In genomic region chr1:47644216-47644581, GRCh38 we compare ENCODE assay signal across 1 cellular context.
TF ChIP-seq lines count a peak whose summit lies in the region.

No MANE protein-coding gene starts in this region.

TF ChIP-seq in K562, 482 proteins besides CTCF, POLR2A, EP300 and RAD21 (continued from another document and continues in another):
- TF ChIP-seq, protein P1, sequence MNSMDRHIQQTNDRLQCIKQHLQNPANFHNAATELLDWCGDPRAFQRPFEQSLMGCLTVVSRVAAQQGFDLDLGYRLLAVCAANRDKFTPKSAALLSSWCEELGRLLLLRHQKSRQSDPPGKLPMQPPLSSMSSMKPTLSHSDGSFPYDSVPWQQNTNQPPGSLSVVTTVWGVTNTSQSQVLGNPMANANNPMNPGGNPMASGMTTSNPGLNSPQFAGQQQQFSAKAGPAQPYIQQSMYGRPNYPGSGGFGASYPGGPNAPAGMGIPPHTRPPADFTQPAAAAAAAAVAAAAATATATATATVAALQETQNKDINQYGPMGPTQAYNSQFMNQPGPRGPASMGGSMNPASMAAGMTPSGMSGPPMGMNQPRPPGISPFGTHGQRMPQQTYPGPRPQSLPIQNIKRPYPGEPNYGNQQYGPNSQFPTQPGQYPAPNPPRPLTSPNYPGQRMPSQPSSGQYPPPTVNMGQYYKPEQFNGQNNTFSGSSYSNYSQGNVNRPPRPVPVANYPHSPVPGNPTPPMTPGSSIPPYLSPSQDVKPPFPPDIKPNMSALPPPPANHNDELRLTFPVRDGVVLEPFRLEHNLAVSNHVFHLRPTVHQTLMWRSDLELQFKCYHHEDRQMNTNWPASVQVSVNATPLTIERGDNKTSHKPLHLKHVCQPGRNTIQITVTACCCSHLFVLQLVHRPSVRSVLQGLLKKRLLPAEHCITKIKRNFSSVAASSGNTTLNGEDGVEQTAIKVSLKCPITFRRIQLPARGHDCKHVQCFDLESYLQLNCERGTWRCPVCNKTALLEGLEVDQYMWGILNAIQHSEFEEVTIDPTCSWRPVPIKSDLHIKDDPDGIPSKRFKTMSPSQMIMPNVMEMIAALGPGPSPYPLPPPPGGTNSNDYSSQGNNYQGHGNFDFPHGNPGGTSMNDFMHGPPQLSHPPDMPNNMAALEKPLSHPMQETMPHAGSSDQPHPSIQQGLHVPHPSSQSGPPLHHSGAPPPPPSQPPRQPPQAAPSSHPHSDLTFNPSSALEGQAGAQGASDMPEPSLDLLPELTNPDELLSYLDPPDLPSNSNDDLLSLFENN (IDR thresholded peaks at IDR 0.05; ENCODE audit: low read depth in 2 of 2, low read length in 2 of 2) = peak in 1 of 2 experiments; percentile 67; a peak in 1 of 4 replicates
- TF ChIP-seq ARNT (IDR thresholded peaks at IDR 0.05) (no peak), SMAD2 (IDR thresholded peaks at IDR 0.05; ENCODE audit: low read depth, low read length) (no peak), ZBTB1 (CRISPR knock-in tag; IDR thresholded peaks at IDR 0.05; ENCODE audit: borderline replicate concordance, low read depth) (no peak), ZEB2 (IDR thresholded peaks at IDR 0.05) (no peak), BCLAF1 (IDR thresholded peaks at IDR 0.05; ENCODE audit: borderline replicate concordance in 1 of 2, control insufficient read depth in 1 of 2, low read depth in 2 of 2, low read length in 1 of 2) (no peak), E2F6 (IDR thresholded peaks at IDR 0.05; ENCODE audit: borderline replicate concordance in 1 of 2, extremely low read depth in 1 of 2, insufficient read depth in 1 of 2, insufficient read length in 1 of 2, low read depth in 1 of 2, low read length in 1 of 2, poor library complexity in 1 of 2, severe bottlenecking in 1 of 2) (peak in 1 of 2 experiments; percentile 34), HDAC1 (IDR thresholded peaks at IDR 0.05) (no peak), NFIX (CRISPR knock-in tag; IDR thresholded peaks at IDR 0.05; ENCODE audit: low read depth) (no peak), COPS2 (conservative IDR thresholded peaks at IDR 0.05) (no peak), ZNF316 (IDR thresholded peaks at IDR 0.05) (no peak), MECOM (CRISPR knock-in tag; IDR thresholded peaks at IDR 0.05) (no peak), MGA (IDR thresholded peaks at IDR 0.05) (peak; percentile 39; the same call in 1 of the 2 replicates), CHD2 (IDR thresholded peaks at IDR 0.05; ENCODE audit: low read depth, low read length) (no peak), ZNF165 (CRISPR knock-in tag; IDR thresholded peaks at IDR 0.05; ENCODE audit: borderline replicate concordance) (no peak), ZNF282 (CRISPR knock-in tag; IDR thresholded peaks at IDR 0.05) (no peak), SRSF3 (IDR thresholded peaks at IDR 0.05; ENCODE audit: insufficient read depth, low read length) (no peak), ETS1 (conservative IDR thresholded peaks at IDR 0.05; ENCODE audit: control insufficient read depth, low read depth, low read length) (no peak), BDP1 (IDR thresholded peaks at IDR 0.05; ENCODE audit: insufficient read depth, insufficient read length) (no peak), TSC22D4 (tag; IDR thresholded peaks at IDR 0.05) (no peak), ZNF143 (CRISPR knock-in tag; IDR thresholded peaks at IDR 0.05) (no peak)
- TF ChIP-seq, protein P2, sequence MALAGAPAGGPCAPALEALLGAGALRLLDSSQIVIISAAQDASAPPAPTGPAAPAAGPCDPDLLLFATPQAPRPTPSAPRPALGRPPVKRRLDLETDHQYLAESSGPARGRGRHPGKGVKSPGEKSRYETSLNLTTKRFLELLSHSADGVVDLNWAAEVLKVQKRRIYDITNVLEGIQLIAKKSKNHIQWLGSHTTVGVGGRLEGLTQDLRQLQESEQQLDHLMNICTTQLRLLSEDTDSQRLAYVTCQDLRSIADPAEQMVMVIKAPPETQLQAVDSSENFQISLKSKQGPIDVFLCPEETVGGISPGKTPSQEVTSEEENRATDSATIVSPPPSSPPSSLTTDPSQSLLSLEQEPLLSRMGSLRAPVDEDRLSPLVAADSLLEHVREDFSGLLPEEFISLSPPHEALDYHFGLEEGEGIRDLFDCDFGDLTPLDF (CRISPR knock-in tag; IDR thresholded peaks at IDR 0.05) = no peak
- TF ChIP-seq, protein P3, sequence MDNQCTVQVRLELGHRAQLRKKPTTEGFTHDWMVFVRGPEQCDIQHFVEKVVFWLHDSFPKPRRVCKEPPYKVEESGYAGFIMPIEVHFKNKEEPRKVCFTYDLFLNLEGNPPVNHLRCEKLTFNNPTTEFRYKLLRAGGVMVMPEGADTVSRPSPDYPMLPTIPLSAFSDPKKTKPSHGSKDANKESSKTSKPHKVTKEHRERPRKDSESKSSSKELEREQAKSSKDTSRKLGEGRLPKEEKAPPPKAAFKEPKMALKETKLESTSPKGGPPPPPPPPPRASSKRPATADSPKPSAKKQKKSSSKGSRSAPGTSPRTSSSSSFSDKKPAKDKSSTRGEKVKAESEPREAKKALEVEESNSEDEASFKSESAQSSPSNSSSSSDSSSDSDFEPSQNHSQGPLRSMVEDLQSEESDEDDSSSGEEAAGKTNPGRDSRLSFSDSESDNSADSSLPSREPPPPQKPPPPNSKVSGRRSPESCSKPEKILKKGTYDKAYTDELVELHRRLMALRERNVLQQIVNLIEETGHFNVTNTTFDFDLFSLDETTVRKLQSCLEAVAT (IDR thresholded peaks at IDR 0.05) = peak in 1 of 2 experiments; percentile 89; a peak in 2 of 4 replicates
- TF ChIP-seq, protein P4, sequence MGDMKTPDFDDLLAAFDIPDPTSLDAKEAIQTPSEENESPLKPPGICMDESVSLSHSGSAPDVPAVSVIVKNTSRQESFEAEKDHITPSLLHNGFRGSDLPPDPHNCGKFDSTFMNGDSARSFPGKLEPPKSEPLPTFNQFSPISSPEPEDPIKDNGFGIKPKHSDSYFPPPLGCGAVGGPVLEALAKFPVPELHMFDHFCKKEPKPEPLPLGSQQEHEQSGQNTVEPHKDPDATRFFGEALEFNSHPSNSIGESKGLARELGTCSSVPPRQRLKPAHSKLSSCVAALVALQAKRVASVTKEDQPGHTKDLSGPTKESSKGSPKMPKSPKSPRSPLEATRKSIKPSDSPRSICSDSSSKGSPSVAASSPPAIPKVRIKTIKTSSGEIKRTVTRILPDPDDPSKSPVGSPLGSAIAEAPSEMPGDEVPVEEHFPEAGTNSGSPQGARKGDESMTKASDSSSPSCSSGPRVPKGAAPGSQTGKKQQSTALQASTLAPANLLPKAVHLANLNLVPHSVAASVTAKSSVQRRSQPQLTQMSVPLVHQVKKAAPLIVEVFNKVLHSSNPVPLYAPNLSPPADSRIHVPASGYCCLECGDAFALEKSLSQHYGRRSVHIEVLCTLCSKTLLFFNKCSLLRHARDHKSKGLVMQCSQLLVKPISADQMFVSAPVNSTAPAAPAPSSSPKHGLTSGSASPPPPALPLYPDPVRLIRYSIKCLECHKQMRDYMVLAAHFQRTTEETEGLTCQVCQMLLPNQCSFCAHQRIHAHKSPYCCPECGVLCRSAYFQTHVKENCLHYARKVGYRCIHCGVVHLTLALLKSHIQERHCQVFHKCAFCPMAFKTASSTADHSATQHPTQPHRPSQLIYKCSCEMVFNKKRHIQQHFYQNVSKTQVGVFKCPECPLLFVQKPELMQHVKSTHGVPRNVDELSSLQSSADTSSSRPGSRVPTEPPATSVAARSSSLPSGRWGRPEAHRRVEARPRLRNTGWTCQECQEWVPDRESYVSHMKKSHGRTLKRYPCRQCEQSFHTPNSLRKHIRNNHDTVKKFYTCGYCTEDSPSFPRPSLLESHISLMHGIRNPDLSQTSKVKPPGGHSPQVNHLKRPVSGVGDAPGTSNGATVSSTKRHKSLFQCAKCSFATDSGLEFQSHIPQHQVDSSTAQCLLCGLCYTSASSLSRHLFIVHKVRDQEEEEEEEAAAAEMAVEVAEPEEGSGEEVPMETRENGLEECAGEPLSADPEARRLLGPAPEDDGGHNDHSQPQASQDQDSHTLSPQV (IDR thresholded peaks at IDR 0.05) = no peak
